In the genomic region with DNA sequence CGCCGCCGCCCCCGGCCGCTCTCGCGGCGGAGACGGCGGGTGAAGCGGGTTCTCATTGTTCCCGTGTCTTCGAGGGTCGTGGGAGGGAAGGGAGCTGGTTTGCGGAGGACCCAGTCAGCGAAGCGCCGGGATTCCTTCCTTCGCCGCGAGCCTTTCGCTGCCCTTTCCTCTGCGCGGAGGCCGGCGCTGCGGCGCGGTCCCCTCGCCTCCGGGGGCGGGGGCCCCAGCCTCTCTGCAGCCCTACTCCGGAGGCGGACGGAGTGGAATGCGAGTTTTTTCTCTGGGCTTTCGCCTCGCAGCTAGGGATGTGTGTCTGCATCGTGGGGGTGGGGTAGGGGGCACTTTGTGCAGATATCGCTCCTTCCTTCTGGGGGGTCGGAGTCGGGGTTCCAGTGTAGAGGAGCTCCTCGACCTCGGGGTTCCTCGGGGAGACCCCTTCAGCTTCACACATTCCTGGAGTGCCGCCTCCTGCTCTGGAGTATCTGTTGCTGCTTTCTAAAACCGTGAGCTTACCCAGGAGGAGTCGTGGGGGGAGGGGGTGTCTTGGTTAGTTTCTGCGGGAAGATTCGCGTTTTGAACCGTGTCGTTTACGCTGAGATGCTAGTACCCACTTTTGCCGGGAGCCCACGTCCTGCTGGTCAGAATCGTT, we compare ENCODE assay signal across 1 cellular context.
TF ChIP-seq lines count a peak whose summit lies in the region.

No MANE protein-coding gene starts in this region.

TF ChIP-seq in H1, 55 proteins besides CTCF, POLR2A, EP300 and RAD21 (continued from another document):
- TF ChIP-seq, protein P1, sequence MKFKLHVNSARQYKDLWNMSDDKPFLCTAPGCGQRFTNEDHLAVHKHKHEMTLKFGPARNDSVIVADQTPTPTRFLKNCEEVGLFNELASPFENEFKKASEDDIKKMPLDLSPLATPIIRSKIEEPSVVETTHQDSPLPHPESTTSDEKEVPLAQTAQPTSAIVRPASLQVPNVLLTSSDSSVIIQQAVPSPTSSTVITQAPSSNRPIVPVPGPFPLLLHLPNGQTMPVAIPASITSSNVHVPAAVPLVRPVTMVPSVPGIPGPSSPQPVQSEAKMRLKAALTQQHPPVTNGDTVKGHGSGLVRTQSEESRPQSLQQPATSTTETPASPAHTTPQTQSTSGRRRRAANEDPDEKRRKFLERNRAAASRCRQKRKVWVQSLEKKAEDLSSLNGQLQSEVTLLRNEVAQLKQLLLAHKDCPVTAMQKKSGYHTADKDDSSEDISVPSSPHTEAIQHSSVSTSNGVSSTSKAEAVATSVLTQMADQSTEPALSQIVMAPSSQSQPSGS (IDR thresholded peaks at IDR 0.05; ENCODE audit: low read length) = no peak
- TF ChIP-seq RBBP5 (IDR thresholded peaks at IDR 0.05; ENCODE audit: borderline replicate concordance, low read depth, low read length) = peak; percentile 69
- TF ChIP-seq BACH1 (IDR thresholded peaks at IDR 0.05; ENCODE audit: low read length) = peak; percentile 7; the same call in 1 of the 2 replicates
- no peak for TF ChIP-seq RXRA (IDR thresholded peaks at IDR 0.05; ENCODE audit: insufficient read depth, low read depth, low read length)
- no peak for TF ChIP-seq NRF1 (IDR thresholded peaks at IDR 0.05; ENCODE audit: low read depth, low read length)
- TF ChIP-seq, protein P2, sequence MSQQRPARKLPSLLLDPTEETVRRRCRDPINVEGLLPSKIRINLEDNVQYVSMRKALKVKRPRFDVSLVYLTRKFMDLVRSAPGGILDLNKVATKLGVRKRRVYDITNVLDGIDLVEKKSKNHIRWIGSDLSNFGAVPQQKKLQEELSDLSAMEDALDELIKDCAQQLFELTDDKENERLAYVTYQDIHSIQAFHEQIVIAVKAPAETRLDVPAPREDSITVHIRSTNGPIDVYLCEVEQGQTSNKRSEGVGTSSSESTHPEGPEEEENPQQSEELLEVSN (IDR thresholded peaks at IDR 0.05) = peak; percentile 64
- TF ChIP-seq TAF7 (optimal IDR thresholded peaks at IDR 0.05; ENCODE audit: borderline replicate concordance, low read depth, low read length) = peak; percentile 48
- TF ChIP-seq POLR2AphosphoS5 (IDR thresholded peaks at IDR 0.05; ENCODE audit: low read depth, low read length) = peak; percentile 58
- TF ChIP-seq BRCA1 (IDR thresholded peaks at IDR 0.05; ENCODE audit: low read depth, low read length) = no peak
- no peak for TF ChIP-seq ZNF274 (IDR thresholded peaks at IDR 0.05; ENCODE audit: borderline replicate concordance, extremely low read depth, low read length)
- TF ChIP-seq, protein P3, sequence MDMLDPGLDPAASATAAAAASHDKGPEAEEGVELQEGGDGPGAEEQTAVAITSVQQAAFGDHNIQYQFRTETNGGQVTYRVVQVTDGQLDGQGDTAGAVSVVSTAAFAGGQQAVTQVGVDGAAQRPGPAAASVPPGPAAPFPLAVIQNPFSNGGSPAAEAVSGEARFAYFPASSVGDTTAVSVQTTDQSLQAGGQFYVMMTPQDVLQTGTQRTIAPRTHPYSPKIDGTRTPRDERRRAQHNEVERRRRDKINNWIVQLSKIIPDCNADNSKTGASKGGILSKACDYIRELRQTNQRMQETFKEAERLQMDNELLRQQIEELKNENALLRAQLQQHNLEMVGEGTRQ (IDR thresholded peaks at IDR 0.05; ENCODE audit: low read length) = no peak
- TF ChIP-seq TBP (IDR thresholded peaks at IDR 0.05; ENCODE audit: low read depth, low read length) = 0 out of 2 replicates have a peak, but pooled peaks have one; percentile 45
- no peak for TF ChIP-seq JUN (IDR thresholded peaks at IDR 0.05; ENCODE audit: low read depth, low read length)
- no peak for TF ChIP-seq SUZ12 (IDR thresholded peaks at IDR 0.05; ENCODE audit: low read length)
- TF ChIP-seq KDM4A (IDR thresholded peaks at IDR 0.05; ENCODE audit: low read depth, low read length, severe bottlenecking) = peak; percentile 90
- TF ChIP-seq HDAC2 (IDR thresholded peaks at IDR 0.05; ENCODE audit: borderline replicate concordance in 1 of 2, low read depth in 2 of 2, low read length in 2 of 2) = 0 out of 4 replicates have a peak, but pooled peaks of 1 of the 2 experiments have one; percentile 22
- TF ChIP-seq CBX8 (IDR thresholded peaks at IDR 0.05; ENCODE audit: borderline replicate concordance, low read depth, low read length) = no peak
- TF ChIP-seq SP4 (IDR thresholded peaks at IDR 0.05; ENCODE audit: low read length) = no peak
- TF ChIP-seq KDM1A (IDR thresholded peaks at IDR 0.05; ENCODE audit: borderline replicate concordance, low read length) = no peak
- TF ChIP-seq FOSL1 (IDR thresholded peaks at IDR 0.05; ENCODE audit: insufficient read depth, low read depth, low read length) = no peak
- TF ChIP-seq, protein P4, sequence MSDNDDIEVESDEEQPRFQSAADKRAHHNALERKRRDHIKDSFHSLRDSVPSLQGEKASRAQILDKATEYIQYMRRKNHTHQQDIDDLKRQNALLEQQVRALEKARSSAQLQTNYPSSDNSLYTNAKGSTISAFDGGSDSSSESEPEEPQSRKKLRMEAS (IDR thresholded peaks at IDR 0.05) = peak; percentile 22; the same call in 1 of the 2 replicates
- TF ChIP-seq ASH2L (IDR thresholded peaks at IDR 0.05; ENCODE audit: low read length) = peak; percentile 91
- TF ChIP-seq MAFK (IDR thresholded peaks at IDR 0.05; ENCODE audit: low read depth, low read length) = no peak
- peak; percentile 65; the same call in 1 of the 2 replicates for TF ChIP-seq SP1 (IDR thresholded peaks at IDR 0.05; ENCODE audit: low read depth, low read length)
- TF ChIP-seq CEBPB (IDR thresholded peaks at IDR 0.05; ENCODE audit: low read depth, low read length) = no peak
- no peak; the same call in 1 of the 2 replicates for TF ChIP-seq CHD1 (IDR thresholded peaks at IDR 0.05; ENCODE audit: low read depth, low read length)
- no peak for TF ChIP-seq TCF12 (IDR thresholded peaks at IDR 0.05; ENCODE audit: low read depth, low read length)
- peak; percentile 58 for TF ChIP-seq TEAD4 (IDR thresholded peaks at IDR 0.05; ENCODE audit: low read depth, low read length)
- no peak for TF ChIP-seq CBX5 (IDR thresholded peaks at IDR 0.05; ENCODE audit: low read depth, low read length)
- TF ChIP-seq JUND (IDR thresholded peaks at IDR 0.05; ENCODE audit: low read length) = no peak
- TF ChIP-seq KDM5A (IDR thresholded peaks at IDR 0.05; ENCODE audit: low read length) = no peak
- no peak for TF ChIP-seq RFX5 (IDR thresholded peaks at IDR 0.05; ENCODE audit: borderline replicate concordance, low read depth, low read length)
- TF ChIP-seq EGR1 (IDR thresholded peaks at IDR 0.05; ENCODE audit: borderline replicate concordance, low read depth, low read length) = no peak
- no peak for TF ChIP-seq POU5F1 (IDR thresholded peaks at IDR 0.05; ENCODE audit: low read depth, low read length)
- TF ChIP-seq, protein P5, sequence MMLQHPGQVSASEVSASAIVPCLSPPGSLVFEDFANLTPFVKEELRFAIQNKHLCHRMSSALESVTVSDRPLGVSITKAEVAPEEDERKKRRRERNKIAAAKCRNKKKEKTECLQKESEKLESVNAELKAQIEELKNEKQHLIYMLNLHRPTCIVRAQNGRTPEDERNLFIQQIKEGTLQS (IDR thresholded peaks at IDR 0.05; ENCODE audit: insufficient read depth, low read depth, low read length) = no peak
- peak; percentile 67 for TF ChIP-seq TAF1 (IDR thresholded peaks at IDR 0.05; ENCODE audit: low read depth, low read length)
- peak; percentile 32 for TF ChIP-seq SAP30 (IDR thresholded peaks at IDR 0.05; ENCODE audit: insufficient read depth, insufficient replicate concordance, low read length)
TF ChIP-seq in H1: peak in this region for 15.
